Comparison of ENCODE assay signal across 17 cellular contexts in the genomic region with DNA sequence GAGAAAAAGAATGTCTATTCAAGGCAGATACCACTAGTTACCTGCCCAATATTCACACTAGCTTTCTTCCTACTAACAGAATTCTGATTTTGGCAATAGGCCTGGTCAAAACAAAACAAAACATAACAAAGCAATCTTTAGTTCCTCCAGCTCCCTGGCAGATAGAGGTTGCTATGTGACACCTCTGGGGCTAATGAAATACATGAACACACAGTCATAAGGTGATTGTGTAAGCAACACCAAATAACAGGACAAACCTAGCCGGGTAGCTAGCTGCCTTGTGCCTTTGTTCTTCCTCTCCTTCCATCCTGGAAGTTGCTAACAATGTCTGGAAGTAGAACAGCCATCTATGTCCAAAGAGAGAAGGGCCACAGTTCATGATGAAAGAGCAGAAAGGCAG. TPM values are rescaled to one million over a fixed set of nuclear protein-coding genes. Genes with fewer than 3 reads are reported as not detected.
DNase-seq lines count a peak whose midpoint lies in the region; ATAC-seq, FAIRE-seq and TF ChIP-seq lines count a peak whose summit lies in the region.
"Had no signal": no experiment of that assay in that cellular context is flagged by ENCODE, and none has a peak within 500 bp of the region (broad histone marks: within the 10 kb centered on the region; RNA-seq: fewer than 3 reads in every experiment).

No MANE protein-coding gene starts in this region.

- H3K23me2 ChIP-seq in H9 (ENCODE audit: insufficient read length, low read depth, low read length, poor library complexity, severe bottlenecking) = no peaks in the 10 kb centered on the region

- 0 out of 5 replicates have a peak, but pooled peaks cover 0 to 3% of the 10 kb centered on the region in 2 experiments for H3K9me3 Mint-ChIP-seq in H9
- H3K9me3 Mint-ChIP-seq: activated T-cell treated with anti-CD3 and anti-CD28 coated beads, Interleukin-2, amount 50 U/mL, for 4 hours had no signal

- no peak overlapping the region for H2BK120ac ChIP-seq in H9 (ENCODE audit: low read depth, low read length, poor library complexity, severe bottlenecking)

- H3K4me3 ChIP-seq in GM12878 (peak overlapping the region; percentile 8; the same call in 1 of the 2 replicates), right cardiac atrium (ENCODE audit: low read length) (no peak overlapping the region)
- H3K4me3 ChIP-seq: coronary artery had no signal

- H4K91ac ChIP-seq in H9 (ENCODE audit: insufficient read length, low read depth, low read length) = no peak overlapping the region

- H3K4me1 ChIP-seq in GM12878 (ENCODE audit: control insufficient read depth, insufficient read depth, low read length) (peaks cover 26% of the 10 kb centered on the region), right cardiac atrium (ENCODE audit: control insufficient read depth, insufficient read depth, low read length) (no peaks in the 10 kb centered on the region), H9 (ENCODE audit: insufficient read depth, low read length) (no peaks in the 10 kb centered on the region)

- H3K4ac ChIP-seq in H9 (ENCODE audit: low read depth, low read length) = no peak overlapping the region

- TF ChIP-seq RAD21 in GM12878 (IDR thresholded peaks at IDR 0.05; ENCODE audit: insufficient read depth, low read depth, low read length) = no peak

- H3K14ac ChIP-seq in H9 (ENCODE audit: insufficient read depth, low read length) = no peak overlapping the region

- H3K36me3 Mint-ChIP-seq in H9 (ENCODE audit: insufficient read depth in 1 of 3, low read depth in 3 of 3) = peaks cover 0 to 2% (median 0%) of the 10 kb centered on the region in 3 experiments; a peak in 1 of 7 replicates
- H3K36me3 Mint-ChIP-seq: mesothelial cell of epicardium had no signal

- no peak overlapping the region for H2BK12ac ChIP-seq in H9 (ENCODE audit: insufficient read length, low read depth, low read length)

- CTCF ChIA-PET in GM12878 (lab: Yijun Ruan, JAX) = interaction anchor here (1.9 to 2.0 kb wide), 2 partner anchors 8 to 10 kb away, joined by 5 read pairs; no protein-coding TSS in a partner anchor

- TF ChIP-seq EP300 in GM12878 (IDR thresholded peaks at IDR 0.05; ENCODE audit: borderline replicate concordance in 1 of 2, control insufficient read depth in 1 of 2, low read depth in 2 of 2, low read length in 2 of 2) = peak in 1 of 2 experiments; percentile 68; a peak in 3 of 4 replicates

- no peak overlapping the region for H2BK20ac ChIP-seq in H9 (ENCODE audit: low read depth, low read length, poor library complexity, severe bottlenecking)

- no peak overlapping the region for H4K8ac ChIP-seq in H9 (replicated peaks; ENCODE audit: insufficient read length, low read depth, low read length)

- H3K4me1 Mint-ChIP-seq in H9 = peaks cover 3 to 4% of the 10 kb centered on the region in 2 experiments; a peak in 2 of 4 replicates

- peak overlapping the region; percentile 82 for H3K4me2 ChIP-seq in GM12878 (ENCODE audit: control insufficient read depth, insufficient read depth)
- H3K4me2 ChIP-seq in H9 (ENCODE audit: insufficient read depth, insufficient read length, low read length) = no peak overlapping the region

- in situ Hi-C loops in GM12878 (cut with MboI) = no loop called here
- in situ Hi-C loops in KBM-7 (cut with MboI; ENCODE audit: low pct_unique_long_range_greater_than_20kb, low sequenced_read_pairs) = no loop called here

- TF ChIP-seq CTCF in GM12878 (IDR thresholded peaks at IDR 0.05 in 2 of 3, conservative IDR thresholded peaks at IDR 0.05 in 1 of 3; ENCODE audit: control insufficient read depth in 2 of 3, extremely low read depth in 1 of 3, insufficient read depth in 1 of 3, low read depth in 3 of 3, low read length in 3 of 3) (no peak), H9 (conservative IDR thresholded peaks at IDR 0.05) (no peak)

- H2AFZ ChIP-seq in GM12878 (ENCODE audit: control insufficient read depth, low read depth, low read length) (no peak overlapping the region), H9 (ENCODE audit: low read length) (no peak overlapping the region)

- 100% methylated on average over 1 of the region's 1 CpG for WGBS in GM12878 (ENCODE audit: insufficient coverage, insufficient replicate concordance, low lambda C conversion rate, missing lambda C conversion rate)
- WGBS in right cardiac atrium = 43% methylated on average over 1 of the region's 1 CpG
- no CpG with 5 or more reads among the region's 1 CpG for WGBS in H9 (ENCODE audit: extremely low coverage, insufficient read length, low lambda C conversion rate)

- intact Hi-C loops in GM12878 (cut with micrococcal nuclease; ENCODE audit: unreplicated experiment) (no loop called here), right cardiac atrium (cut with DNase I) (no loop called here)

- SMC1A ChIA-PET in GM12878 (lab: Charles Lee; ENCODE audit: uncharacterized antibody, unreplicated experiment) = interaction anchor here (1.2 to 4.5 kb wide), 9 partner anchors 8 to 225 kb away, joined by 3 to 30 read pairs (median 6); no protein-coding TSS in a partner anchor

- H3K9ac ChIP-seq in GM12878 (ENCODE audit: control insufficient read depth, insufficient read depth, low read length) (no peak overlapping the region), H9 (ENCODE audit: extremely low read depth, insufficient read length, low read length) (no peak overlapping the region)

- FAIRE-seq in GM12878 (lab: Jason Lieb, UNC) = no peak

- TF ChIP-seq POLR2A in GM12878 (IDR thresholded peaks at IDR 0.05; ENCODE audit: low read depth, low read length) = no peak

- no peaks in the 10 kb centered on the region for H4K20me1 ChIP-seq in GM12878 (ENCODE audit: control insufficient read depth, insufficient read depth)
- no peaks in the 10 kb centered on the region for H4K20me1 ChIP-seq in H9 (ENCODE audit: control insufficient read depth, insufficient read depth, insufficient read length)

- H3K18ac ChIP-seq in H9 (ENCODE audit: insufficient read length, low read depth, low read length) = no peak overlapping the region

- no peaks in the 10 kb centered on the region for H3K36me3 ChIP-seq in GM12878 (ENCODE audit: control insufficient read depth in 2 of 2, insufficient read depth in 2 of 2, low read length in 1 of 2)
- H3K36me3 ChIP-seq: neutrophil had no signal

- peak; percentile 45 for ATAC-seq in GM19351 (IDR thresholded peaks at IDR 0.05; ENCODE audit: unreplicated experiment)
- peak; percentile 41 for ATAC-seq in HG03280 (IDR thresholded peaks at IDR 0.05; ENCODE audit: unreplicated experiment)
- ATAC-seq in GM12878 = peak; percentile 77
- peak; percentile 83 to 86 for ATAC-seq in right cardiac atrium
- ATAC-seq in HG02571 (IDR thresholded peaks at IDR 0.05; ENCODE audit: unreplicated experiment) = no peak
- ATAC-seq: activated T-cell treated with anti-CD3 and anti-CD28 coated beads, Interleukin-2, amount 50 U/mL, for 4 hours; stimulated activated naive CD8-positive, alpha-beta T cell treated with anti-CD3 and anti-CD28 coated beads, Interleukin-15, Interleukin-2, amounts not matched to agents 100 U/mL and 50 U/mL, for 24 hours had no signal

- H3K27ac ChIP-seq in GM12878 (ENCODE audit: control insufficient read depth, insufficient read depth) = no peak overlapping the region
- no peak overlapping the region for H3K27ac ChIP-seq in right cardiac atrium (ENCODE audit: low read length)
- H3K27ac ChIP-seq in H9 (ENCODE audit: insufficient read length, low read depth, low read length) = no peak overlapping the region
- H3K27ac ChIP-seq: coronary artery, neutrophil had no signal

- no peak overlapping the region for H3K56ac ChIP-seq in H9 (ENCODE audit: insufficient read length, low read depth, low read length)

- H2AK5ac ChIP-seq in H9 (ENCODE audit: insufficient read length, low read length) = no peak overlapping the region

- H3T11ph ChIP-seq in H9 (ENCODE audit: low read length) = no peak overlapping the region

- 0 out of 2 replicates have a peak, but pooled peaks cover 1% of the 10 kb centered on the region for H3K27me3 Mint-ChIP-seq in H9 (ENCODE audit: low read depth)

- RAD21 ChIA-PET in GM12878 (lab: Charles Lee; ENCODE audit: unreplicated experiment) = interaction anchor here (1.6 to 3.1 kb wide), 6 partner anchors 10 to 304 kb away, joined by 3 to 14 read pairs (median 6); no protein-coding TSS in a partner anchor

- no peak overlapping the region for H2BK15ac ChIP-seq in H9 (ENCODE audit: low read depth, low read length)

- no peak for DNase-seq in GM12878 (ENCODE audit: low read depth, low spot score)
- no peak for DNase-seq in right cardiac atrium
- DNase-seq in KBM-7 = no peak
- no peak for DNase-seq in H9
- DNase-seq in HuH-7.5 (ENCODE audit: low spot score) = no peak
- DNase-seq: activated CD4-positive, alpha-beta T cell treated with anti-CD3 and anti-CD28 coated beads for 4 hours; activated T-cell treated with anti-CD3 and anti-CD28 coated beads, Interleukin-2, amount 50 U/mL, for 4 hours; C1 segment of cervical spinal cord; NCI-H1048; SHP77; stimulated activated naive CD8-positive, alpha-beta T cell treated with anti-CD3 and anti-CD28 coated beads, Interleukin-15, Interleukin-2, amounts not matched to agents 100 U/mL and 50 U/mL, for 24 hours had no signal

- no peak overlapping the region for H2BK5ac ChIP-seq in H9 (ENCODE audit: insufficient read length, low read length)

- H3K23ac ChIP-seq in H9 (ENCODE audit: insufficient read length, low read depth, low read length) = no peak overlapping the region

- H3K9me3 ChIP-seq in GM12878 (replicated peaks; ENCODE audit: control insufficient read depth, insufficient read depth, low read length) (no peaks in the 10 kb centered on the region; the same call in 2 of the 3 replicates), right cardiac atrium (ENCODE audit: control insufficient read depth, low read length) (no peaks in the 10 kb centered on the region), H9 (ENCODE audit: control insufficient read depth, low read depth, low read length) (no peaks in the 10 kb centered on the region)
- H3K9me3 ChIP-seq: neutrophil had no signal

- H3K79me2 ChIP-seq in GM12878 (ENCODE audit: control insufficient read depth, insufficient read depth, low read length) (no peaks in the 10 kb centered on the region), H9 (ENCODE audit: insufficient read depth, low read length) (no peaks in the 10 kb centered on the region)

- no peak overlapping the region for H3K27ac Mint-ChIP-seq in H9
- H3K27ac Mint-ChIP-seq: mesothelial cell of epicardium had no signal

- H3K79me1 ChIP-seq in H9 (ENCODE audit: insufficient read depth, low read depth, low read length, poor library complexity, severe bottlenecking) = no peaks in the 10 kb centered on the region

- H3K27me3 ChIP-seq in GM12878 (replicated peaks in 1 of 2; ENCODE audit: control insufficient read depth in 2 of 2, insufficient read depth in 2 of 2, low read length in 1 of 2) (no peaks in the 10 kb centered on the region), right cardiac atrium (ENCODE audit: control insufficient read depth, insufficient read depth) (no peaks in the 10 kb centered on the region), H9 (ENCODE audit: insufficient read depth, low read length) (no peaks in the 10 kb centered on the region)
- H3K27me3 ChIP-seq: neutrophil had no signal

- BruUV-seq in GM12878 (replicated peaks; lab: Mats Ljungman, UMichigan) = no TSS peak

- H3K4me3 Mint-ChIP-seq in H9 = no peak overlapping the region
- H3K4me3 Mint-ChIP-seq: activated T-cell treated with anti-CD3 and anti-CD28 coated beads, Interleukin-2, amount 50 U/mL, for 4 hours; mesothelial cell of epicardium had no signal

- POLR2A ChIA-PET in GM12878 (lab: Charles Lee) = interaction anchor here (0.8 to 1.3 kb wide), 2 partner anchors 94 to 165 kb away, joined by 3 to 7 read pairs; no protein-coding TSS in a partner anchor

- no peak overlapping the region for H4K5ac ChIP-seq in H9 (ENCODE audit: insufficient read length, low read depth, low read length)

RNA-seq across cellular contexts. Expression of a gene that starts 6.0 kb away (rescaled TPM):
- 46.7 and 53.2 TPM in 2 replicates for total RNA-seq in GM12878 (2013; cell fraction: nucleolus; rRNA removed)
- total RNA-seq in GM12878 (2014; rRNA removed) = 128 and 169 TPM in 2 replicates
- total RNA-seq in GM12878 (2014; rRNA removed; fragmentation: Illumina TruSeq; extraction: Trizol) = 243 and 250 TPM in 2 replicates
- 115 and 118 TPM in 2 replicates for total RNA-seq in GM12878 (2021)
- 68.2 TPM for polyA plus RNA-seq in GM12878 (2011; ENCODE audit: low read depth)
- polyA plus RNA-seq in GM12878 (2011; rRNA removed) = 274 and 457 TPM in 2 replicates
- 77.0 and 122 TPM in 2 replicates for polyA plus RNA-seq in GM12878 (2011; cell fraction: cytosol; rRNA removed)
- 191 and 202 TPM in 2 replicates for polyA plus RNA-seq in GM12878 (2011; cell fraction: nucleus; rRNA removed)
- polyA plus RNA-seq in GM12878 (2012) = 108 and 127 TPM in 2 replicates
- 220 and 269 TPM in 2 replicates for polyA plus RNA-seq in GM12878 (2014; fragmentation: Illumina TruSeq; extraction: Trizol)
- polyA plus RNA-seq in GM12878 (2014; fragmentation: Nextera tagmentation; extraction: Ambion mirVana) = 100 to 1,000 TPM; 489 to 496 TPM
- polyA plus RNA-seq in GM12878 (2014; rRNA removed) = 180 and 233 TPM in 2 replicates
- 100 to 1,000 TPM; 419 to 446 TPM for polyA plus RNA-seq in GM12878 (2016; fragmentation: Nextera tagmentation; extraction: Ambion mirVana)
- polyA minus RNA-seq in GM12878 (2011; rRNA and poly(A)+ RNA removed) = 26.1 and 26.8 TPM in 2 replicates
- 13.0 and 17.3 TPM in 2 replicates for polyA minus RNA-seq in GM12878 (2011; cell fraction: cytosol; rRNA and poly(A)+ RNA removed)
- 20.6 and 26.6 TPM in 2 replicates for polyA minus RNA-seq in GM12878 (2011; cell fraction: nucleus; rRNA and poly(A)+ RNA removed)
- 100 to 1,000 TPM; 131 to 198 (median 169) TPM for total RNA-seq in right cardiac atrium
- polyA plus RNA-seq in right cardiac atrium = 246 TPM
- 183 and 188 TPM in 2 replicates for total RNA-seq in H9 (2021)
